Comparison of ENCODE assay signal across 8 cellular contexts in genomic region chr6:43478008-43478372, GRCh38. TPM values are rescaled to one million over a fixed set of nuclear protein-coding genes. Genes with fewer than 3 reads are reported as not detected.
DNase-seq lines count a peak whose midpoint lies in the region; ATAC-seq and TF ChIP-seq lines count a peak whose summit lies in the region.

No MANE protein-coding gene starts in this region.

- TF ChIP-seq CTCF in CD4-positive, alpha-beta T cell (IDR thresholded peaks at IDR 0.05), result no peak
- TF ChIP-seq CTCF in Loucy (conservative IDR thresholded peaks at IDR 0.05; ENCODE audit: low read length) (no peak), colonic mucosa (IDR thresholded peaks at IDR 0.05) (no peak), GM10266 (IDR thresholded peaks at IDR 0.05; ENCODE audit: control insufficient read depth, insufficient read depth, low read depth, missing control alignments) (no peak)

- intact Hi-C loops in CD4-positive, alpha-beta T cell (cut with DNase I, micrococcal nuclease), result loop anchor here in 1 of 2 experiments (5.0 kb wide), 3 partner anchors 39 to 296 kb away; partner anchors contain the start of genes CUL9, POLR1C and YIPF3
- intact Hi-C loops in colonic mucosa (cut with DNase I), result no loop called here

- no peak for DNase-seq in CD4-positive, alpha-beta T cell
- DNase-seq in colonic mucosa (no peak), hippocampal formation (lab: John Stamatoyannopoulos, UW) (no peak), GM10266 (ENCODE audit: extremely low spot score) (no peak), superior temporal gyrus (ENCODE audit: extremely low spot score) (no peak)
- DNase-seq in natural killer cell treated with Interleukin-12 subunit alpha and Interleukin-12 subunit beta and Interleukin-15 and Interleukin-18, amount 100 ng/mL, for 72 hours (ENCODE audit: low spot score), result no peak
- no peak for DNase-seq in NK-92 treated with Interleukin-12 subunit alpha and Interleukin-12 subunit beta, amount 100 ng/mL, for 24 hours (lab: John Stamatoyannopoulos, UW)

- no peaks in the 10 kb centered on the region for H3K9me3 ChIP-seq in CD4-positive, alpha-beta T cell (ENCODE audit: control insufficient read depth, low read length)
- H3K9me3 ChIP-seq in Loucy (ENCODE audit: insufficient read depth, low read depth, low read length) (no peaks in the 10 kb centered on the region), colonic mucosa (no peaks in the 10 kb centered on the region)

- POLR2A ChIA-PET in CD4-positive, alpha-beta T cell (lab: Charles Lee), result interaction anchor here (0.6 to 2.3 kb wide), 14 partner anchors 8 to 889 kb away, joined by 3 to 15 read pairs (median 4); partner anchors contain the start of genes ABCC10, CNPY3, DLK2 and KLHDC3

- H2AFZ ChIP-seq in Loucy (ENCODE audit: low read length), result peak overlapping the region; percentile 95

- CTCF ChIA-PET in CD4-positive, alpha-beta T cell (lab: Charles Lee), result interaction anchor here (1.0 kb wide), 1 partner anchor 50 kb away, joined by 4 read pairs; the partner anchor contains the start of gene ABCC10

- peaks cover 8% of the 10 kb centered on the region for H3K36me3 Mint-ChIP-seq in CD4-positive, alpha-beta T cell (ENCODE audit: low read depth)
- no peaks in the 10 kb centered on the region for H3K36me3 Mint-ChIP-seq in natural killer cell treated with Interleukin-12 subunit alpha and Interleukin-12 subunit beta and Interleukin-15 and Interleukin-18, amount 100 ng/mL, for 72 hours

- peak overlapping the region; percentile 91 for H3K27ac ChIP-seq in CD4-positive, alpha-beta T cell (ENCODE audit: low read depth, low read length)
- H3K27ac ChIP-seq in colonic mucosa, result peak overlapping the region; percentile 72

- peak overlapping the region; percentile 94 for H3K4me3 Mint-ChIP-seq in CD4-positive, alpha-beta T cell
- H3K4me3 Mint-ChIP-seq in natural killer cell treated with Interleukin-12 subunit alpha and Interleukin-12 subunit beta and Interleukin-15 and Interleukin-18, amount 100 ng/mL, for 72 hours, result peak overlapping the region; percentile 98

- H3K4me1 Mint-ChIP-seq in CD4-positive, alpha-beta T cell (ENCODE audit: low read depth), result peaks cover 48% of the 10 kb centered on the region
- H3K4me1 Mint-ChIP-seq in natural killer cell treated with Interleukin-12 subunit alpha and Interleukin-12 subunit beta and Interleukin-15 and Interleukin-18, amount 100 ng/mL, for 72 hours (ENCODE audit: low read depth in 2 of 2), result peaks cover 45 to 46% of the 10 kb centered on the region in 2 donors

- no peaks in the 10 kb centered on the region for H3F3A ChIP-seq in Loucy (ENCODE audit: low read depth)

- no peaks in the 10 kb centered on the region for H3K27me3 ChIP-seq in CD4-positive, alpha-beta T cell (ENCODE audit: control insufficient read depth, insufficient read depth, low read length)
- no peaks in the 10 kb centered on the region for H3K27me3 ChIP-seq in Loucy (ENCODE audit: insufficient read depth, low read length, poor library complexity, severe bottlenecking)
- H3K27me3 ChIP-seq in colonic mucosa, result no peaks in the 10 kb centered on the region

- H3K79me2 ChIP-seq in Loucy (ENCODE audit: insufficient read depth, low read length), result peaks cover 36% of the 10 kb centered on the region

- no peaks in the 10 kb centered on the region for H3K9me2 ChIP-seq in Loucy (replicated peaks; ENCODE audit: low read depth, low read length)

- H3K27me3 Mint-ChIP-seq in CD4-positive, alpha-beta T cell, result no peaks in the 10 kb centered on the region
- no peaks in the 10 kb centered on the region for H3K27me3 Mint-ChIP-seq in natural killer cell treated with Interleukin-12 subunit alpha and Interleukin-12 subunit beta and Interleukin-15 and Interleukin-18, amount 100 ng/mL, for 72 hours

- peak overlapping the region; percentile 84 for H3K4me2 ChIP-seq in Loucy (ENCODE audit: low read depth, low read length, poor library complexity, severe bottlenecking)

- H3K4me1 ChIP-seq in Loucy (ENCODE audit: insufficient read depth, low read length, poor library complexity, severe bottlenecking) (peaks cover 34% of the 10 kb centered on the region), colonic mucosa (no peaks in the 10 kb centered on the region)

- H3K27ac Mint-ChIP-seq in CD4-positive, alpha-beta T cell, result peak overlapping the region; percentile 96
- H3K27ac Mint-ChIP-seq in natural killer cell treated with Interleukin-12 subunit alpha and Interleukin-12 subunit beta and Interleukin-15 and Interleukin-18, amount 100 ng/mL, for 72 hours, result peak overlapping the region; percentile 87 to 96

- H3K9me3 Mint-ChIP-seq in CD4-positive, alpha-beta T cell, result no peaks in the 10 kb centered on the region
- no peaks in the 10 kb centered on the region for H3K9me3 Mint-ChIP-seq in natural killer cell treated with Interleukin-12 subunit alpha and Interleukin-12 subunit beta and Interleukin-15 and Interleukin-18, amount 100 ng/mL, for 72 hours

- H3K36me3 ChIP-seq in Loucy (ENCODE audit: insufficient read depth, low read length) (no peaks in the 10 kb centered on the region), colonic mucosa (no peaks in the 10 kb centered on the region)

- ATAC-seq in CD4-positive, alpha-beta T cell (ENCODE audit: poor library complexity), result no peak
- no peak for ATAC-seq in natural killer cell treated with Interleukin-12 subunit alpha and Interleukin-12 subunit beta and Interleukin-15 and Interleukin-18, amount 100 ng/mL, for 72 hours

- H3K9ac ChIP-seq in Loucy (ENCODE audit: low read depth, low read length, poor library complexity, severe bottlenecking) (peak overlapping the region; percentile 93), colonic mucosa (ENCODE audit: low read depth in 2 of 2, low read length in 2 of 2) (peak overlapping the region; percentile 70 to 74)

- peak overlapping the region; percentile 93 for H3K4me3 ChIP-seq in Loucy (ENCODE audit: low read length, poor library complexity, severe bottlenecking)
- peak overlapping the region; percentile 86 for H3K4me3 ChIP-seq in colonic mucosa

- H4K20me1 ChIP-seq in Loucy (ENCODE audit: insufficient read depth, low read length, poor library complexity, severe bottlenecking), result peaks cover 4% of the 10 kb centered on the region

RNA-seq across cellular contexts. Expression of gene TJAP1, which starts 0.6 kb away (rescaled TPM):
- 10 to 100 TPM; 23.6 to 24.4 TPM for total RNA-seq in CD4-positive, alpha-beta T cell
- total RNA-seq in colonic mucosa, result 10 to 100 TPM; 18.6 to 26.4 TPM
- total RNA-seq in natural killer cell treated with Interleukin-12 subunit alpha and Interleukin-12 subunit beta and Interleukin-15 and Interleukin-18, amount 100 ng/mL, for 72 hours, result 10 to 100 TPM; 44.6 to 80.4 TPM

RNA-seq across cellular contexts. Expression of gene DLK2, which starts 22.6 kb away (rescaled TPM):
- under 1 TPM; 0.19 to 0.36 TPM for total RNA-seq in CD4-positive, alpha-beta T cell
- under 1 TPM; 0.19 to 0.22 TPM for total RNA-seq in colonic mucosa
- under 1 TPM in 1 of 2 donors, not detected in 1; 0.14 TPM for total RNA-seq in natural killer cell treated with Interleukin-12 subunit alpha and Interleukin-12 subunit beta and Interleukin-15 and Interleukin-18, amount 100 ng/mL, for 72 hours

RNA-seq across cellular contexts. Expression of gene LRRC73, which starts 32.2 kb away (rescaled TPM):
- total RNA-seq in CD4-positive, alpha-beta T cell, result under 1 TPM; 0.45 to 0.52 TPM
- total RNA-seq in colonic mucosa, result 1 to 10 TPM in 1 of 2 donors, under 1 TPM in 1; 0.77 to 1.1 TPM
- under 1 TPM; 0.36 to 0.39 TPM for total RNA-seq in natural killer cell treated with Interleukin-12 subunit alpha and Interleukin-12 subunit beta and Interleukin-15 and Interleukin-18, amount 100 ng/mL, for 72 hours

RNA-seq across cellular contexts. Expression of gene YIPF3, which starts 38.7 kb away (rescaled TPM):
- 10 to 100 TPM; 36.5 to 37.9 TPM for total RNA-seq in CD4-positive, alpha-beta T cell
- 100 to 1,000 TPM; 121 to 129 TPM for total RNA-seq in colonic mucosa
- total RNA-seq in natural killer cell treated with Interleukin-12 subunit alpha and Interleukin-12 subunit beta and Interleukin-15 and Interleukin-18, amount 100 ng/mL, for 72 hours, result 10 to 100 TPM; 53.8 to 69.9 TPM

RNA-seq across cellular contexts. Expression of gene POLR1C, which starts 38.9 kb away (rescaled TPM):
- 10 to 100 TPM; 46.6 to 47.8 TPM for total RNA-seq in CD4-positive, alpha-beta T cell
- 10 to 100 TPM; 28.1 to 41.8 TPM for total RNA-seq in colonic mucosa
- 10 to 100 TPM; 46.9 to 61.5 TPM for total RNA-seq in natural killer cell treated with Interleukin-12 subunit alpha and Interleukin-12 subunit beta and Interleukin-15 and Interleukin-18, amount 100 ng/mL, for 72 hours
